25 cellular contexts compared by ENCODE assay signal in genomic region chr13:98988782-98989181, GRCh38.
"Had no signal": no experiment of that assay in that cellular context is flagged by ENCODE, and none has a peak within 500 bp of the region (broad histone marks: within the 10 kb centered on the region; RNA-seq: fewer than 3 reads in every experiment).

No MANE protein-coding gene starts in this region.

- H3K27me3 Mint-ChIP-seq: activated B cell treated with CpG ODN at 0.5 μM for 24 hours; brain; central memory CD8-positive, alpha-beta T cell; natural killer cell treated with Interleukin-12 subunit alpha and Interleukin-12 subunit beta and Interleukin-15 and Interleukin-18, amount 100 ng/mL, for 72 hours; stimulated activated naive B cell treated with anti-CD40 and anti-IgM and Interleukin-4, amounts not matched to agents 10 μg/mL and 1 μg/mL and 100 μg/mL, for 72 hours had no signal

- H2AFZ ChIP-seq: parathyroid adenoma had no signal

- H3K27ac Mint-ChIP-seq: activated B cell treated with CpG ODN at 0.5 μM for 24 hours; brain; natural killer cell treated with Interleukin-12 subunit alpha and Interleukin-12 subunit beta and Interleukin-15 and Interleukin-18, amount 100 ng/mL, for 72 hours; stimulated activated naive B cell treated with anti-CD40 and anti-IgM and Interleukin-4, amounts not matched to agents 10 μg/mL and 1 μg/mL and 100 μg/mL, for 72 hours; T-helper 2 cell treated with Interferon-gamma antibody and Interleukin-4, amounts not matched to agents 5 μg/mL and 100 μg/mL, for 36 hours had no signal

- H3K9me3 ChIP-seq: gastroesophageal sphincter, heart left ventricle, neutrophil, SK-N-SH, spleen, thoracic aorta, uterus had no signal

- H3K9me3 Mint-ChIP-seq: activated B cell treated with CpG ODN at 0.5 μM for 24 hours; activated naive CD4-positive, alpha-beta T cell treated with anti-CD3 and anti-CD28 coated beads, Interleukin-2, amount 50 U/mL, for 72 hours; central memory CD8-positive, alpha-beta T cell; natural killer cell treated with Interleukin-12 subunit alpha and Interleukin-12 subunit beta and Interleukin-15 and Interleukin-18, amount 100 ng/mL, for 72 hours; stimulated activated naive B cell treated with anti-CD40 and anti-IgM and Interleukin-4, amounts not matched to agents 10 μg/mL and 1 μg/mL and 100 μg/mL, for 72 hours had no signal

- H3K27me3 ChIP-seq: gastroesophageal sphincter, heart left ventricle, spleen, uterus had no signal

- H3K4me2 ChIP-seq: SK-N-SH had no signal

- ATAC-seq: gastroesophageal sphincter; natural killer cell treated with Interleukin-12 subunit alpha and Interleukin-12 subunit beta and Interleukin-15 and Interleukin-18, amount 100 ng/mL, for 72 hours; stimulated activated naive B cell treated with anti-CD40 and anti-IgM and Interleukin-4, amounts not matched to agents 10 μg/mL and 1 μg/mL and 100 μg/mL, for 72 hours had no signal

- H3K4me3 Mint-ChIP-seq: activated B cell treated with CpG ODN at 0.5 μM for 24 hours; brain; central memory CD8-positive, alpha-beta T cell; natural killer cell treated with Interleukin-12 subunit alpha and Interleukin-12 subunit beta and Interleukin-15 and Interleukin-18, amount 100 ng/mL, for 72 hours; stimulated activated naive B cell treated with anti-CD40 and anti-IgM and Interleukin-4, amounts not matched to agents 10 μg/mL and 1 μg/mL and 100 μg/mL, for 72 hours; T-helper 2 cell treated with Interferon-gamma antibody and Interleukin-4, amounts not matched to agents 5 μg/mL and 100 μg/mL, for 36 hours had no signal

- H3K4me1 ChIP-seq: parathyroid adenoma, spleen, uterus had no signal

- H3K9ac ChIP-seq: parathyroid adenoma, SK-N-SH had no signal

- H3K36me3 ChIP-seq: gastroesophageal sphincter, heart left ventricle, neutrophil, spleen, thoracic aorta, uterus had no signal

- DNase-seq: activated B cell treated with CpG ODN at 0.5 μM for 24 hours; activated CD4-positive, alpha-beta T cell treated with anti-CD3 and anti-CD28 coated beads for 48 hours; activated CD8-positive, alpha-beta memory T cell treated with anti-CD3 and anti-CD28 coated beads for 24 hours; activated CD8-positive, alpha-beta memory T cell treated with anti-CD3 and anti-CD28 coated beads, Interleukin-2, amount 50 U/mL, for 48 hours; activated effector memory CD4-positive, alpha-beta T cell treated with anti-CD3 and anti-CD28 coated beads, Interleukin-2, amount 50 U/mL, for 16 hours; activated T-cell treated with anti-CD3 and anti-CD28 coated beads, Interleukin-2, amount 50 U/mL, for 48 hours; cortex of kidney; erythroblast; heart left ventricle; kidney glomerular epithelial cell; mesendoderm; SK-N-SH; spleen; stimulated activated naive B cell treated with anti-CD40 and anti-IgM and Interleukin-4, amounts not matched to agents 10 μg/mL and 1 μg/mL and 100 μg/mL, for 72 hours; uterus had no signal

- H3K4me3 ChIP-seq: gastroesophageal sphincter, heart left ventricle, spleen, thoracic aorta, uterus had no signal

- H3K4me1 Mint-ChIP-seq: activated B cell treated with CpG ODN at 0.5 μM for 24 hours had no signal

- H3K36me3 Mint-ChIP-seq: brain; natural killer cell treated with Interleukin-12 subunit alpha and Interleukin-12 subunit beta and Interleukin-15 and Interleukin-18, amount 100 ng/mL, for 72 hours; stimulated activated naive B cell treated with anti-CD40 and anti-IgM and Interleukin-4, amounts not matched to agents 10 μg/mL and 1 μg/mL and 100 μg/mL, for 72 hours had no signal

- H3K27ac ChIP-seq: heart left ventricle, neutrophil, parathyroid adenoma, spleen, thoracic aorta, uterus had no signal

- FAIRE-seq: endometrium had no signal
